Comparison of ENCODE assay signal across 22 cellular contexts in the genomic region with DNA sequence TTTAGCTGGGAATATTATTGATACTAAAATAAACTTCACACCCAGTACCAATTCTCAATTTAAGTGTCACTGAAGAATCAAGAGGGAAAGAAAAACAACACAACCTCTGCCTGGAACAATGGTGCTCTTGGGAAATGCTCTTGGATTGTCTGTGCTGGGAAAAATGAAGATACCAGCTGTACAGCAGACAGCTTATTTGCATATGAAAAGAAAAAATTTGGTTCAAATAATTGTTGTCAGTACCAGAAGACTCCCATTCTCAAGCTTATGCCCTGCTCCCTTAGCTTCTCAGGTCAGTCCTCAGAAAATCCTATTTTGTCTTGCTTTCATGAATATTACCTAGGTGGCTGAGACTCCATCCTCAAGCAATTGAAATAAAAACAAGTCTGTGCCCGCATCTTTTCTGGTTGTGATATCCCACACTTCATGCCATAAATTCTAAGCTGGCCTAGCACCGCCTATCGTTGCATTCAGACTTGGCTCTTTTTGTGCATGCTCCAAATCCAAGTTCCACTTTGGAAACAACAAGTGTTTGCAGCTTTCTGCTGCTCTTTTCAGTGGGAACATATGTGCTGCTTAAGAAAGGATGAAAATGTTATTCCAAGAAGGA.
A peak's percentile ranks its signal among the peaks of the same experiment; 100 is the strongest.
DNase-seq lines count a peak whose midpoint lies in the region; ATAC-seq and TF ChIP-seq lines count a peak whose summit lies in the region.
"Had no signal": no experiment of that assay in that cellular context is flagged by ENCODE, and none has a peak within 500 bp of the region (broad histone marks: within the 10 kb centered on the region; RNA-seq: fewer than 3 reads in every experiment).

No MANE protein-coding gene starts in this region.

- peak overlapping the region; percentile 20 for H3K27ac ChIP-seq in naive thymus-derived CD4-positive, alpha-beta T cell (ENCODE audit: low read depth, low read length)
- H3K27ac ChIP-seq: A549, C4-2B, hepatocyte had no signal

- no peak for ATAC-seq in activated CD4-positive, alpha-beta T cell treated with anti-CD3 and anti-CD28 coated beads for 36 hours
- no peak for ATAC-seq in naive thymus-derived CD4-positive, alpha-beta T cell
- no peak for ATAC-seq in omental fat pad (ENCODE audit: low FRiP score)
- ATAC-seq: A549, GM12878, left ventricle myocardium superior, mucosa of descending colon had no signal

- no peaks in the 10 kb centered on the region for H3K27me3 ChIP-seq in naive thymus-derived CD4-positive, alpha-beta T cell (ENCODE audit: control insufficient read depth in 2 of 2, insufficient read depth in 2 of 2, low read length in 2 of 2)
- H3K27me3 ChIP-seq: hepatocyte had no signal

- no peaks in the 10 kb centered on the region for H3K9me3 ChIP-seq in naive thymus-derived CD4-positive, alpha-beta T cell (ENCODE audit: control insufficient read depth in 2 of 3, low read length in 3 of 3)
- H3K9me3 ChIP-seq: A549, mucosa of descending colon had no signal

- intact Hi-C loops in activated CD4-positive, alpha-beta T cell treated with anti-CD3 and anti-CD28 coated beads for 36 hours (cut with DNase I, micrococcal nuclease), result no loop called here
- intact Hi-C loops in Calu3 (cut with micrococcal nuclease; ENCODE audit: unreplicated experiment), result no loop called here
- intact Hi-C loops in naive thymus-derived CD4-positive, alpha-beta T cell (cut with micrococcal nuclease), result no loop called here

- TF ChIP-seq CTCF in Calu3 (IDR thresholded peaks at IDR 0.05; ENCODE audit: unreplicated experiment) (no peak), brain (conservative IDR thresholded peaks at IDR 0.05) (no peak), omental fat pad (IDR thresholded peaks at IDR 0.05) (no peak)

- peaks cover 7% of the 10 kb centered on the region for H3K9me3 Mint-ChIP-seq in activated CD4-positive, alpha-beta T cell treated with anti-CD3 and anti-CD28 coated beads for 36 hours (ENCODE audit: low read depth)
- H3K9me3 Mint-ChIP-seq in activated CD4-positive, alpha-beta T cell treated with anti-CD3 and anti-CD28 coated beads, Interleukin-2, amount 10 ng/mL, durations not matched to agents 7 days and 5 days, result peaks cover 10% of the 10 kb centered on the region
- no peaks in the 10 kb centered on the region for H3K9me3 Mint-ChIP-seq in Calu3 (ENCODE audit: low read depth, unreplicated experiment)
- H3K9me3 Mint-ChIP-seq in brain, result peaks cover 0 to 3% (median 0%) of the 10 kb centered on the region in 5 experiments
- H3K9me3 Mint-ChIP-seq in naive thymus-derived CD4-positive, alpha-beta T cell, result peaks cover 0 to 3% (median 0%) of the 10 kb centered on the region in 11 donors

- H3K4me1 ChIP-seq in naive thymus-derived CD4-positive, alpha-beta T cell (ENCODE audit: control insufficient read depth in 2 of 2, insufficient read depth in 2 of 2, low read length in 2 of 2), result peaks cover 25 to 54% of the 10 kb centered on the region in 2 donors

- no peak overlapping the region for H3K4me3 Mint-ChIP-seq in activated CD4-positive, alpha-beta T cell treated with anti-CD3 and anti-CD28 coated beads for 36 hours
- H3K4me3 Mint-ChIP-seq in activated CD4-positive, alpha-beta T cell treated with anti-CD3 and anti-CD28 coated beads, Interleukin-2, amount 10 ng/mL, durations not matched to agents 7 days and 5 days, result no peak overlapping the region
- H3K4me3 Mint-ChIP-seq in Calu3 (ENCODE audit: low read depth, unreplicated experiment), result no peak overlapping the region
- H3K4me3 Mint-ChIP-seq in brain, result no peak overlapping the region
- H3K4me3 Mint-ChIP-seq in naive thymus-derived CD4-positive, alpha-beta T cell, result peak overlapping the region in 5 of 10 donors; percentile 17 to 46 (median 34)

- no peaks in the 10 kb centered on the region for H3K27me3 Mint-ChIP-seq in activated CD4-positive, alpha-beta T cell treated with anti-CD3 and anti-CD28 coated beads for 36 hours
- no peaks in the 10 kb centered on the region for H3K27me3 Mint-ChIP-seq in activated CD4-positive, alpha-beta T cell treated with anti-CD3 and anti-CD28 coated beads, Interleukin-2, amount 10 ng/mL, durations not matched to agents 7 days and 5 days
- H3K27me3 Mint-ChIP-seq in Calu3 (ENCODE audit: unreplicated experiment), result no peaks in the 10 kb centered on the region
- H3K27me3 Mint-ChIP-seq in brain, result peaks cover 2% of the 10 kb centered on the region
- no peaks in the 10 kb centered on the region for H3K27me3 Mint-ChIP-seq in naive thymus-derived CD4-positive, alpha-beta T cell

- H3K36me3 ChIP-seq in naive thymus-derived CD4-positive, alpha-beta T cell (ENCODE audit: control insufficient read depth in 2 of 3, insufficient read depth in 3 of 3, low read length in 3 of 3), result no peaks in the 10 kb centered on the region

- CTCF ChIA-PET in activated CD4-positive, alpha-beta T cell treated with anti-CD3 and anti-CD28 coated beads for 36 hours (lab: Charles Lee), result interaction anchor here (0.6 to 2.0 kb wide), 9 partner anchors 8 to 149 kb away, joined by 3 to 7 read pairs (median 4); no protein-coding TSS in a partner anchor
- CTCF ChIA-PET in activated CD4-positive, alpha-beta T cell treated with anti-CD3 and anti-CD28 coated beads, Interleukin-2, amount 10 ng/mL, durations not matched to agents 7 days and 5 days (lab: Charles Lee), result interaction anchor here (0.6 to 0.7 kb wide), 2 partner anchors 9 to 63 kb away, joined by 3 read pairs; no protein-coding TSS in a partner anchor
- CTCF ChIA-PET in Calu3 (lab: Charles Lee), result interaction anchor here (1.1 kb wide), 1 partner anchor 66 kb away, joined by 3 read pairs; no protein-coding TSS in a partner anchor
- CTCF ChIA-PET in naive thymus-derived CD4-positive, alpha-beta T cell (lab: Charles Lee), result interaction anchor here (0.7 to 1.3 kb wide), 4 partner anchors 59 to 291 kb away, joined by 3 to 6 read pairs (median 4); no protein-coding TSS in a partner anchor

- POLR2A ChIA-PET in activated CD4-positive, alpha-beta T cell treated with anti-CD3 and anti-CD28 coated beads for 36 hours (lab: Charles Lee), result interaction anchor here (0.6 kb wide), 1 partner anchor 117 kb away, joined by 7 read pairs; no protein-coding TSS in a partner anchor
- POLR2A ChIA-PET in activated CD4-positive, alpha-beta T cell treated with anti-CD3 and anti-CD28 coated beads, Interleukin-2, amount 10 ng/mL, durations not matched to agents 7 days and 5 days (lab: Charles Lee), result interaction anchor here (0.9 kb wide), 1 partner anchor 9 kb away, joined by 3 read pairs; no protein-coding TSS in a partner anchor
- POLR2A ChIA-PET in naive thymus-derived CD4-positive, alpha-beta T cell (lab: Charles Lee), result interaction anchor here (0.9 to 4.5 kb wide), 4 partner anchors 9 to 59 kb away, joined by 3 to 15 read pairs (median 7); no protein-coding TSS in a partner anchor

- no TSS peak for BruUV-seq in Calu3 (replicated peaks; lab: Mats Ljungman, UMichigan)

- peak overlapping the region; percentile 78 for H3K27ac Mint-ChIP-seq in activated CD4-positive, alpha-beta T cell treated with anti-CD3 and anti-CD28 coated beads for 36 hours
- H3K27ac Mint-ChIP-seq in activated CD4-positive, alpha-beta T cell treated with anti-CD3 and anti-CD28 coated beads, Interleukin-2, amount 10 ng/mL, durations not matched to agents 7 days and 5 days, result no peak overlapping the region
- H3K27ac Mint-ChIP-seq in Calu3 (ENCODE audit: unreplicated experiment), result peak overlapping the region; percentile 86
- peak overlapping the region in 4 of 5 experiments; percentile 3 to 76 (median 38) for H3K27ac Mint-ChIP-seq in brain
- H3K27ac Mint-ChIP-seq in naive thymus-derived CD4-positive, alpha-beta T cell, result peak overlapping the region; percentile 55 to 91 (median 88)

- H3K4me3 ChIP-seq in naive thymus-derived CD4-positive, alpha-beta T cell (ENCODE audit: low read length), result no peak overlapping the region
- H3K4me3 ChIP-seq: A549, GM12878, hepatocyte, mucosa of descending colon had no signal

- peaks cover 27% of the 10 kb centered on the region for H3K36me3 Mint-ChIP-seq in activated CD4-positive, alpha-beta T cell treated with anti-CD3 and anti-CD28 coated beads for 36 hours (ENCODE audit: low read depth)
- peaks cover 3% of the 10 kb centered on the region for H3K36me3 Mint-ChIP-seq in activated CD4-positive, alpha-beta T cell treated with anti-CD3 and anti-CD28 coated beads, Interleukin-2, amount 10 ng/mL, durations not matched to agents 7 days and 5 days (ENCODE audit: low read depth)
- H3K36me3 Mint-ChIP-seq in Calu3 (ENCODE audit: insufficient read depth, unreplicated experiment) (peaks cover 28% of the 10 kb centered on the region), brain (no peaks in the 10 kb centered on the region)
- peaks cover 0 to 14% (median 0%) of the 10 kb centered on the region in 5 donors for H3K36me3 Mint-ChIP-seq in naive thymus-derived CD4-positive, alpha-beta T cell

- peaks cover 85% of the 10 kb centered on the region for H3K4me1 Mint-ChIP-seq in activated CD4-positive, alpha-beta T cell treated with anti-CD3 and anti-CD28 coated beads for 36 hours
- peaks cover 68% of the 10 kb centered on the region for H3K4me1 Mint-ChIP-seq in activated CD4-positive, alpha-beta T cell treated with anti-CD3 and anti-CD28 coated beads, Interleukin-2, amount 10 ng/mL, durations not matched to agents 7 days and 5 days
- H3K4me1 Mint-ChIP-seq in Calu3 (ENCODE audit: low read depth, unreplicated experiment) (peaks cover 43% of the 10 kb centered on the region), brain (peaks cover 40% of the 10 kb centered on the region)
- H3K4me1 Mint-ChIP-seq in naive thymus-derived CD4-positive, alpha-beta T cell, result peaks cover 19 to 85% (median 74%) of the 10 kb centered on the region in 7 donors

- no peak for DNase-seq in activated CD4-positive, alpha-beta T cell treated with anti-CD3 and anti-CD28 coated beads for 36 hours
- DNase-seq in activated CD4-positive, alpha-beta T cell treated with anti-CD3 and anti-CD28 coated beads, Interleukin-2, amount 10 ng/mL, durations not matched to agents 7 days and 5 days, result no peak
- DNase-seq in Calu3, result no peak
- DNase-seq in naive thymus-derived CD4-positive, alpha-beta T cell, result no peak
- DNase-seq in LoVo (ENCODE audit: low spot score), result no peak
- DNase-seq in activated CD8-positive, alpha-beta memory T cell treated with anti-CD3 and anti-CD28 coated beads, Interleukin-2, amount 50 U/mL, for 4 hours, result no peak
- DNase-seq in omental fat pad (ENCODE audit: low spot score), result no peak
- DNase-seq: activated T-cell treated with anti-CD3 and anti-CD28 coated beads, Interleukin-2, amount 50 U/mL, for 48 hours; cortex of kidney; DMS53; GF-D8; left ventricle myocardium superior; mucosa of descending colon; NCI-H1436 treated with DMSO at 0.1 percent for 48 hours; NCI-H2227 treated with DMSO at 0.1 percent for 48 hours; Right ventricle myocardium superior; SW 1271 had no signal
